ENCODE assay signal across 8 cellular contexts in genomic region chr2:47070920-47071824, GRCh38.
DNase-seq lines count a peak whose midpoint lies in the region; ATAC-seq and TF ChIP-seq lines count a peak whose summit lies in the region.

No MANE protein-coding gene starts in this region.

- H3K9me3 ChIP-seq in breast epithelium, result no peaks in the 10 kb centered on the region
- H3K9me3 ChIP-seq in lower lobe of right lung, result no peaks in the 10 kb centered on the region

- H3K4me3 ChIP-seq in breast epithelium (no peak overlapping the region), lower lobe of right lung (no peak overlapping the region)

- H3K4me1 ChIP-seq in breast epithelium (peaks cover 27 to 28% of the 10 kb centered on the region in 2 donors), lower lobe of right lung (peaks cover 96% of the 10 kb centered on the region)

- ATAC-seq in GM18868 (IDR thresholded peaks at IDR 0.05; ENCODE audit: unreplicated experiment) (peak; percentile 86), HG03066 (IDR thresholded peaks at IDR 0.05; ENCODE audit: low read depth, unreplicated experiment) (peak; percentile 79), lower lobe of right lung (peak; percentile 18 to 37)

- no peaks in the 10 kb centered on the region for H3K27me3 ChIP-seq in breast epithelium
- no peaks in the 10 kb centered on the region for H3K27me3 ChIP-seq in lower lobe of right lung (ENCODE audit: low read depth)

- peak; percentile 92 for DNase-seq in ACHN
- peak; percentile 26 for DNase-seq in SK-MEL-5 (ENCODE audit: low read depth, low spot score)
- peak in 1 of 2 donors; percentile 58 for DNase-seq in breast epithelium (ENCODE audit: low spot score in 2 of 2)
- peak; percentile 85 for DNase-seq in lower lobe of right lung
- DNase-seq in stromal cell of bone marrow (ENCODE audit: low read depth), result peak; percentile 67
- no peak for DNase-seq in NCI-H1105 treated with DMSO at 0.1 percent for 48 hours (lab: John Stamatoyannopoulos, UW)

- no peak for TF ChIP-seq CTCF in breast epithelium (IDR thresholded peaks at IDR 0.05)
- TF ChIP-seq CTCF in lower lobe of right lung (IDR thresholded peaks at IDR 0.05), result no peak

- H3K36me3 ChIP-seq in breast epithelium (no peaks in the 10 kb centered on the region), lower lobe of right lung (peaks cover 24% of the 10 kb centered on the region)

- H3K27ac ChIP-seq in breast epithelium (peak overlapping the region; percentile 94 to 97), lower lobe of right lung (peak overlapping the region; percentile 92)

- no peak for TF ChIP-seq POLR2A in breast epithelium (IDR thresholded peaks at IDR 0.05)

- intact Hi-C loops in breast epithelium (cut with DNase I; ENCODE audit: low total_unique reads) (no loop called here), lower lobe of right lung (cut with DNase I) (no loop called here)

- in situ Hi-C loops in ACHN (cut with HindIII; ENCODE audit: low pct_ligation_motif_present, low pct_unique_long_range_greater_than_20kb, low sequenced_read_pairs) (no loop called here), SK-MEL-5 (cut with HindIII; ENCODE audit: low pct_unique_long_range_greater_than_20kb, low sequenced_read_pairs) (no loop called here)

Comparison
In these comparisons a context has a peak if more than half of its experiments do, and no peak if none do; other contexts are left out.
1. ATAC-seq: peak in every context shown above with its lines; median percentile 86 in GM18868; 79 in HG03066; 28 in lower lobe of right lung.